In the genomic region with DNA sequence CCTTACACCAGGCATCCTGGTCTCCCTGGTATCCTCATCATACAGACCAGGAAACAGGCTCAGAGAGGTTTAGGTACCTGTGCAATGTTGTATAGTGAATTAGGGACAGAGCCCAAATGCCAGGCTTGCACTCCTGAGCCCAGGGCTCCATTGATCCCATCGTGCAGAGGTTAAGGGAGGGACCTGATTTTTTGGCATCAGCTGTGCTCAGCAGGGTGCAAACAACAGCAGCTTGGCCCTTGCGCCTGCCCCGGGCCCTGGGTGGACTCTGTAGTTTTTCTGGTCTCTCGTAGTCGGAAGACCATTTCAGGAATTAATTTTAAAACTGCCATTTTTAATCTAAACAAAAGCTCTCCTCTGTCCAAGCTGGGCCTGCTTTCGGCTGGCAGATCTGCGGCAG, we compare ENCODE assay signal across 23 cellular contexts.
A peak's percentile ranks its signal among the peaks of the same experiment; 100 is the strongest.
DNase-seq lines count a peak whose midpoint lies in the region; ATAC-seq, FAIRE-seq and TF ChIP-seq lines count a peak whose summit lies in the region.
"Had no signal": no experiment of that assay in that cellular context is flagged by ENCODE, and none has a peak within 500 bp of the region (broad histone marks: within the 10 kb centered on the region; RNA-seq: fewer than 3 reads in every experiment).

No MANE protein-coding gene starts in this region.

- no peaks in the 10 kb centered on the region for H3K9me2 ChIP-seq in GM23338 (ENCODE audit: insufficient read depth)

- no peak for TF ChIP-seq CTCF in GM23338 (conservative IDR thresholded peaks at IDR 0.05; ENCODE audit: low read depth in 2 of 2)
- TF ChIP-seq CTCF in kidney (IDR thresholded peaks at IDR 0.05; ENCODE audit: borderline replicate concordance, extremely low read depth, insufficient read depth): no peak
- TF ChIP-seq CTCF in lower lobe of right lung (IDR thresholded peaks at IDR 0.05): no peak

- no peak for DNase-seq in GM23338 (ENCODE audit: low spot score)
- no peak for DNase-seq in T-helper 17 cell
- peak; percentile 16 for DNase-seq in kidney
- DNase-seq in cerebellar nuclear complex (lab: John Stamatoyannopoulos, UW): no peak
- no peak for DNase-seq in stimulated activated CD4-positive, alpha-beta T cell treated with anti-CD3 and anti-CD28 coated beads, Interleukin-15, amount 100 ng/mL, for 24 hours
- no peak for DNase-seq in lower lobe of right lung
- DNase-seq: BE2C; CD4-positive, alpha-beta T cell; GM23248; HCEC 1CT; KBM-7; NCI-H1417; NCI-H1694 treated with DMSO at 0.1 percent for 48 hours; NCI-H2081 treated with DMSO at 0.1 percent for 48 hours; NCI-H2171 treated with DMSO at 0.1 percent for 48 hours; NCI-H446; NCI-H526 treated with DMSO at 0.1 percent for 48 hours; RPMI8226; SHP77 had no signal

- ATAC-seq in GM23338 (no peak), T-helper 17 cell (no peak), lower lobe of right lung (no peak)
- ATAC-seq in activated T-helper 17 cell treated with anti-CD3 and anti-CD28 coated beads, Interleukin-2, amount 50 U/mL, for 72 hours (replicated peaks): no peak
- ATAC-seq: A549 had no signal

- H3K36me3 ChIP-seq in BLaER1 (no peaks in the 10 kb centered on the region), GM23338 (ENCODE audit: insufficient read depth) (no peaks in the 10 kb centered on the region), kidney (ENCODE audit: control insufficient read depth in 1 of 2, insufficient read depth in 2 of 2, low read length in 2 of 2) (no peaks in the 10 kb centered on the region), lower lobe of right lung (no peaks in the 10 kb centered on the region)
- H3K36me3 ChIP-seq: BE2C had no signal

- H3K27me3 ChIP-seq in BLaER1: no peaks in the 10 kb centered on the region
- H3K27me3 ChIP-seq in GM23338 (ENCODE audit: insufficient read depth): no peaks in the 10 kb centered on the region
- no peaks in the 10 kb centered on the region for H3K27me3 ChIP-seq in lower lobe of right lung (ENCODE audit: low read depth)
- H3K27me3 ChIP-seq: BE2C had no signal

- H3K27ac Mint-ChIP-seq in GM23338 (no peak overlapping the region), T-helper 17 cell (peak overlapping the region; percentile 1)
- H3K27ac Mint-ChIP-seq in activated T-helper 17 cell treated with anti-CD3 and anti-CD28 coated beads, Interleukin-2, amount 50 U/mL, for 72 hours: no peak overlapping the region
- H3K27ac Mint-ChIP-seq: CD4-positive, alpha-beta T cell had no signal

- H3K36me3 Mint-ChIP-seq in GM23338 (ENCODE audit: low read depth) (peaks cover 3% of the 10 kb centered on the region; the same call in 2 of the 3 replicates), T-helper 17 cell (ENCODE audit: low read depth) (peaks cover 5% of the 10 kb centered on the region)
- no peaks in the 10 kb centered on the region for H3K36me3 Mint-ChIP-seq in activated T-helper 17 cell treated with anti-CD3 and anti-CD28 coated beads, Interleukin-2, amount 50 U/mL, for 72 hours (ENCODE audit: low read depth)

- H3K9me3 ChIP-seq in BLaER1 (no peaks in the 10 kb centered on the region), T-helper 17 cell (ENCODE audit: control insufficient read depth, low read length, poor library complexity, severe bottlenecking) (no peaks in the 10 kb centered on the region), kidney (ENCODE audit: control insufficient read depth in 1 of 2, low read length in 2 of 2) (no peaks in the 10 kb centered on the region), lower lobe of right lung (no peaks in the 10 kb centered on the region)
- H3K9me3 ChIP-seq: A549, BE2C had no signal

- intact Hi-C loops in kidney (cut with DNase I) (no loop called here), lower lobe of right lung (cut with DNase I) (no loop called here)

- H3K4me1 Mint-ChIP-seq in GM23338 (peaks cover 8% of the 10 kb centered on the region; the same call in 2 of the 3 replicates), T-helper 17 cell (peaks cover 9% of the 10 kb centered on the region)
- no peaks in the 10 kb centered on the region for H3K4me1 Mint-ChIP-seq in activated T-helper 17 cell treated with anti-CD3 and anti-CD28 coated beads, Interleukin-2, amount 50 U/mL, for 72 hours

- no peak overlapping the region for H2AFZ ChIP-seq in GM23338
- H2AFZ ChIP-seq: GM23248 had no signal

- H3K4me1 ChIP-seq in BLaER1 (peaks cover 40% of the 10 kb centered on the region), GM23338 (ENCODE audit: insufficient read depth) (peaks cover 6% of the 10 kb centered on the region; the same call in 1 of the 2 replicates), kidney (ENCODE audit: control insufficient read depth in 1 of 2, insufficient read depth in 1 of 2, low read depth in 1 of 2, low read length in 2 of 2) (peaks cover 0 to 5% of the 10 kb centered on the region in 2 donors), lower lobe of right lung (no peaks in the 10 kb centered on the region)
- H3K4me1 ChIP-seq: A549, BE2C had no signal

- H3K79me2 ChIP-seq in GM23338 (replicated peaks; ENCODE audit: insufficient read depth): peaks cover 10% of the 10 kb centered on the region

- H3K27ac ChIP-seq in BLaER1 (no peak overlapping the region), GM23338 (ENCODE audit: low read depth) (0 out of 2 replicates have a peak overlapping the region, but pooled peaks have one; percentile 32), kidney (ENCODE audit: low read depth in 2 of 2, low read length in 2 of 2) (no peak overlapping the region), lower lobe of right lung (no peak overlapping the region)
- H3K27ac ChIP-seq: A549, GM23248 had no signal

- 0 out of 2 replicates have a peak overlapping the region, but pooled peaks have one; percentile 35 for H3K9ac ChIP-seq in BLaER1
- H3K9ac ChIP-seq in kidney (ENCODE audit: low read length in 2 of 2): no peak overlapping the region
- H3K9ac ChIP-seq: GM23248 had no signal

- no peaks in the 10 kb centered on the region; the same call in 2 of the 3 replicates for H3K9me3 Mint-ChIP-seq in GM23338
- H3K9me3 Mint-ChIP-seq in activated T-helper 17 cell treated with anti-CD3 and anti-CD28 coated beads, Interleukin-2, amount 50 U/mL, for 72 hours: no peaks in the 10 kb centered on the region
- H3K9me3 Mint-ChIP-seq: CD4-positive, alpha-beta T cell had no signal

- H3K27me3 Mint-ChIP-seq in GM23338 (ENCODE audit: insufficient read depth, low read depth, poor library complexity): peaks cover 8% of the 10 kb centered on the region
- peaks cover 34% of the 10 kb centered on the region for H3K27me3 Mint-ChIP-seq in T-helper 17 cell
- H3K27me3 Mint-ChIP-seq in activated T-helper 17 cell treated with anti-CD3 and anti-CD28 coated beads, Interleukin-2, amount 50 U/mL, for 72 hours: peaks cover 12% of the 10 kb centered on the region

- H3F3A ChIP-seq in GM23338 (replicated peaks; ENCODE audit: low read depth): 0 out of 2 replicates have a peak, but pooled peaks cover 8% of the 10 kb centered on the region

- no peak for FAIRE-seq in kidney (lab: Jason Lieb, UNC)
- FAIRE-seq: A549, GM12891 had no signal

- H3K4me2 ChIP-seq in BLaER1: peak overlapping the region; percentile 81
- H3K4me2 ChIP-seq in GM23338: no peak overlapping the region
- H3K4me2 ChIP-seq: A549 had no signal

- no peak overlapping the region for H3K4me3 ChIP-seq in BLaER1
- no peak overlapping the region for H3K4me3 ChIP-seq in GM23338
- no peak overlapping the region for H3K4me3 ChIP-seq in kidney (ENCODE audit: low read length in 2 of 2)
- H3K4me3 ChIP-seq in lower lobe of right lung: no peak overlapping the region
- H3K4me3 ChIP-seq: A549, GM23248 had no signal

- H3K4me3 Mint-ChIP-seq in GM23338: no peak overlapping the region
- H3K4me3 Mint-ChIP-seq in T-helper 17 cell: no peak overlapping the region
- no peak overlapping the region for H3K4me3 Mint-ChIP-seq in activated T-helper 17 cell treated with anti-CD3 and anti-CD28 coated beads, Interleukin-2, amount 50 U/mL, for 72 hours
- H3K4me3 Mint-ChIP-seq: CD4-positive, alpha-beta T cell had no signal

- H4K20me1 ChIP-seq in BLaER1: no peaks in the 10 kb centered on the region
- H4K20me1 ChIP-seq in GM23338 (replicated peaks; ENCODE audit: insufficient read depth): peaks cover 4% of the 10 kb centered on the region; the same call in 1 of the 2 replicates

TF ChIP-seq in GM23338, 12 proteins besides CTCF, POLR2A, EP300 and RAD21 (continues in another document):
- TF ChIP-seq NANOG (IDR thresholded peaks at IDR 0.05; ENCODE audit: borderline replicate concordance): no peak
- no peak for TF ChIP-seq JUNB (IDR thresholded peaks at IDR 0.05; ENCODE audit: unreplicated experiment)
- no peak for TF ChIP-seq POLR2AphosphoS5 (IDR thresholded peaks at IDR 0.05; ENCODE audit: low read depth)
- TF ChIP-seq, protein P1, sequence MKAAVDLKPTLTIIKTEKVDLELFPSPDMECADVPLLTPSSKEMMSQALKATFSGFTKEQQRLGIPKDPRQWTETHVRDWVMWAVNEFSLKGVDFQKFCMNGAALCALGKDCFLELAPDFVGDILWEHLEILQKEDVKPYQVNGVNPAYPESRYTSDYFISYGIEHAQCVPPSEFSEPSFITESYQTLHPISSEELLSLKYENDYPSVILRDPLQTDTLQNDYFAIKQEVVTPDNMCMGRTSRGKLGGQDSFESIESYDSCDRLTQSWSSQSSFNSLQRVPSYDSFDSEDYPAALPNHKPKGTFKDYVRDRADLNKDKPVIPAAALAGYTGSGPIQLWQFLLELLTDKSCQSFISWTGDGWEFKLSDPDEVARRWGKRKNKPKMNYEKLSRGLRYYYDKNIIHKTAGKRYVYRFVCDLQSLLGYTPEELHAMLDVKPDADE (IDR thresholded peaks at IDR 0.05): no peak
- TF ChIP-seq EZH2phosphoT487 (IDR thresholded peaks at IDR 0.05; ENCODE audit: unreplicated experiment): no peak
- TF ChIP-seq STAT1 (IDR thresholded peaks at IDR 0.05; ENCODE audit: unreplicated experiment): no peak
- no peak for TF ChIP-seq CREB1 (CRISPR knock-in tag; IDR thresholded peaks at IDR 0.05; ENCODE audit: low read depth)
- TF ChIP-seq EZH2 (IDR thresholded peaks at IDR 0.05; ENCODE audit: low read depth, unreplicated experiment): no peak
- no peak for TF ChIP-seq ZNF114 (CRISPR knock-in tag; IDR thresholded peaks at IDR 0.05)
